Comparison of ENCODE assay signal across 13 cellular contexts in the genomic region with DNA sequence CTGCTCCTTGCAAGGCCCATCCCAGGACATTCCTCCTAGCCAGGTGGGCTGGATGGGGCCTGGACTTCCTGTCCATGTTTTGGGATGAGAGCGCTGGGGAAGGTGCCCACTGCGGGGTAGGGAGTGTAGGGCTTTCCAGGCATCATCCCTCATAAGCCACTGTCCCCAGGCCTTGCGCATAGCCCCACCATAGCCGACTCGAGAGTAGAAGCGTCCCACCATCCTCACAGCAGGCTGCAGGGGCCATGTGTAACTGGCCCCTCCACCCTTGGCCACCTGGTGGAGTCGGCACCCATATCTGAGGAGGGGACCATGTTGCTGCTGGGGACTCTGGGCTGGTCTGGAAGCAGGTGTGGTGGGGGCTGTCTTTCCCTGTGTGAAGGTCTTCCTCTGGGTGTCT. TPM values are rescaled to one million over a fixed set of nuclear protein-coding genes. Genes with fewer than 3 reads are reported as not detected.
A peak's percentile ranks its signal among the peaks of the same experiment; 100 is the strongest.
DNase-seq lines count a peak whose midpoint lies in the region; ATAC-seq, FAIRE-seq and TF ChIP-seq lines count a peak whose summit lies in the region.
"Had no signal": no experiment of that assay in that cellular context is flagged by ENCODE, and none has a peak within 500 bp of the region (broad histone marks: within the 10 kb centered on the region; RNA-seq: fewer than 3 reads in every experiment).

No MANE protein-coding gene starts in this region.

- no peaks in the 10 kb centered on the region for H3K9me3 Mint-ChIP-seq in T-helper 2 cell treated with Interferon-gamma antibody and Interleukin-4, amounts not matched to agents 5 μg/mL and 100 μg/mL, for 36 hours

- intact Hi-C loops in endothelial cell of umbilical vein (cut with micrococcal nuclease) = no loop called here

- H3K4me2 ChIP-seq in SU-DHL-6 (ENCODE audit: low read depth, low read length, poor library complexity, severe bottlenecking) (no peak overlapping the region), endothelial cell of umbilical vein (ENCODE audit: insufficient read depth, low read length) (no peak overlapping the region), smooth muscle cell (no peak overlapping the region)

- H3K27me3 Mint-ChIP-seq in T-helper 2 cell treated with Interferon-gamma antibody and Interleukin-4, amounts not matched to agents 5 μg/mL and 100 μg/mL, for 36 hours (ENCODE audit: low read depth) = no peaks in the 10 kb centered on the region

- H3K4me1 Mint-ChIP-seq in T-helper 2 cell treated with Interferon-gamma antibody and Interleukin-4, amounts not matched to agents 5 μg/mL and 100 μg/mL, for 36 hours (ENCODE audit: low read depth) = peaks cover 80% of the 10 kb centered on the region

- CTCF ChIA-PET in endothelial cell of umbilical vein (lab: Charles Lee) = interaction anchor here (2.0 to 3.3 kb wide), 3 partner anchors 9 to 39 kb away, joined by 8 to 28 read pairs (median 9); no protein-coding TSS in a partner anchor

- H4K20me1 ChIP-seq in SU-DHL-6 (ENCODE audit: low read depth, low read length) = peaks cover 4% of the 10 kb centered on the region; the same call in 1 of the 2 replicates
- no peaks in the 10 kb centered on the region for H4K20me1 ChIP-seq in endothelial cell of umbilical vein (replicated peaks; ENCODE audit: control insufficient read depth, extremely low read depth, insufficient read depth, low read length)
- H4K20me1 ChIP-seq in smooth muscle cell (ENCODE audit: low read depth) = peaks cover 65% of the 10 kb centered on the region

- TF ChIP-seq POLR2A in endothelial cell of umbilical vein (IDR thresholded peaks at IDR 0.05; ENCODE audit: low read depth, low read length) = no peak

- peaks cover 79% of the 10 kb centered on the region for H3K79me2 ChIP-seq in SU-DHL-6 (ENCODE audit: insufficient read depth, low read length)
- H3K79me2 ChIP-seq in endothelial cell of umbilical vein (ENCODE audit: control insufficient read depth, insufficient read depth, low read length) = peaks cover 97% of the 10 kb centered on the region
- peaks cover 49% of the 10 kb centered on the region for H3K79me2 ChIP-seq in smooth muscle cell (ENCODE audit: low read depth)

- H3K9ac ChIP-seq in SU-DHL-6 (ENCODE audit: low read length) = no peak overlapping the region
- H3K9ac ChIP-seq in endothelial cell of umbilical vein (replicated peaks; ENCODE audit: extremely low read depth, insufficient read depth, low read length) = no peak overlapping the region
- no peak overlapping the region for H3K9ac ChIP-seq in smooth muscle cell (ENCODE audit: low read depth)

- TF ChIP-seq CTCF in SU-DHL-6 (IDR thresholded peaks at IDR 0.05; ENCODE audit: insufficient read depth, low read length, poor library complexity, severe bottlenecking) (no peak), endothelial cell of umbilical vein (IDR thresholded peaks at IDR 0.05; ENCODE audit: extremely low read depth in 1 of 2, insufficient read depth in 1 of 2, low read depth in 1 of 2, low read length in 2 of 2) (no peak), smooth muscle cell (IDR thresholded peaks at IDR 0.05; ENCODE audit: borderline replicate concordance, insufficient read depth, poor library complexity, severe bottlenecking) (no peak)

- H3K4me3 ChIP-seq in SU-DHL-6 (ENCODE audit: insufficient read depth, low read length, poor library complexity, severe bottlenecking) (no peak overlapping the region), endothelial cell of umbilical vein (replicated peaks in 1 of 3; ENCODE audit: insufficient read depth in 1 of 3, low read depth in 1 of 3, low read length in 3 of 3) (no peak overlapping the region), smooth muscle cell (no peak overlapping the region)

- WGBS in smooth muscle cell (ENCODE audit: low lambda C conversion rate) = 97% methylated on average over 7 of the region's 7 CpGs

- FAIRE-seq in endothelial cell of umbilical vein (lab: Jason Lieb, UNC) = no peak
- FAIRE-seq: A204.1 had no signal

- H3K36me3 ChIP-seq in SU-DHL-6 (ENCODE audit: low read length) (no peaks in the 10 kb centered on the region), endothelial cell of umbilical vein (ENCODE audit: control insufficient read depth in 2 of 2, extremely low read depth in 1 of 2, insufficient read depth in 2 of 2, low read length in 2 of 2) (peaks cover 0 to 7% of the 10 kb centered on the region in 2 experiments), smooth muscle cell (ENCODE audit: low read depth) (no peaks in the 10 kb centered on the region)

- H3K4me3 Mint-ChIP-seq in T-helper 2 cell treated with Interferon-gamma antibody and Interleukin-4, amounts not matched to agents 5 μg/mL and 100 μg/mL, for 36 hours = peak overlapping the region; percentile 81

- no peaks in the 10 kb centered on the region for H3K9me1 ChIP-seq in endothelial cell of umbilical vein (replicated peaks; ENCODE audit: control insufficient read depth, extremely low read depth, insufficient read depth, low read length)

- no TSS peak for BruUV-seq in endothelial cell of umbilical vein (replicated peaks; lab: Mats Ljungman, UMichigan)

- H2AFZ ChIP-seq in SU-DHL-6 (ENCODE audit: low read depth, low read length, severe bottlenecking) (no peak overlapping the region), endothelial cell of umbilical vein (ENCODE audit: low read depth, low read length) (no peak overlapping the region), smooth muscle cell (ENCODE audit: low read depth) (no peak overlapping the region)

- H3K9me3 ChIP-seq in SU-DHL-6 (ENCODE audit: insufficient read depth, low read length) = no peaks in the 10 kb centered on the region
- H3K9me3 ChIP-seq in endothelial cell of umbilical vein (replicated peaks; ENCODE audit: control insufficient read depth, insufficient read depth, low read length) = no peaks in the 10 kb centered on the region
- no peaks in the 10 kb centered on the region for H3K9me3 ChIP-seq in smooth muscle cell (replicated peaks; ENCODE audit: low read depth)

- H3K27ac ChIP-seq in SU-DHL-6 (ENCODE audit: low read depth, low read length) (peak overlapping the region; percentile 84), endothelial cell of umbilical vein (ENCODE audit: insufficient read depth, low read depth, low read length) (peak overlapping the region; percentile 85), smooth muscle cell (ENCODE audit: low read depth) (peak overlapping the region; percentile 46)

- no peaks in the 10 kb centered on the region for H3K9me2 ChIP-seq in SU-DHL-6 (replicated peaks; ENCODE audit: insufficient read depth, low read length)

- H3K4me1 ChIP-seq in endothelial cell of umbilical vein (ENCODE audit: control insufficient read depth, extremely low read depth, insufficient read depth, low read length) (peaks cover 85% of the 10 kb centered on the region), smooth muscle cell (ENCODE audit: low read depth) (peaks cover 13% of the 10 kb centered on the region)

- H3K36me3 Mint-ChIP-seq in T-helper 2 cell treated with Interferon-gamma antibody and Interleukin-4, amounts not matched to agents 5 μg/mL and 100 μg/mL, for 36 hours (ENCODE audit: low read depth) = peaks cover 47% of the 10 kb centered on the region

- dilution Hi-C loops in endothelial cell of umbilical vein (cut with MboI; ENCODE audit: extremely low pct_ligation_motif_present, low sequenced_read_pairs) = no loop called here

- ATAC-seq in GM18502 (IDR thresholded peaks at IDR 0.05; ENCODE audit: poor library complexity, unreplicated experiment) = no peak
- ATAC-seq in HG02870 (IDR thresholded peaks at IDR 0.05; ENCODE audit: unreplicated experiment) = no peak

- POLR2A ChIA-PET in endothelial cell of umbilical vein (lab: Charles Lee) = no interaction called here

- no peak for DNase-seq in T-helper 2 cell treated with Interferon-gamma antibody and Interleukin-4, amounts not matched to agents 5 μg/mL and 100 μg/mL, for 36 hours (ENCODE audit: low spot score)
- DNase-seq in T-helper 2 cell (no peak), endothelial cell of umbilical vein (ENCODE audit: low read depth, low spot score) (no peak), smooth muscle cell (lab: John Stamatoyannopoulos, UW; ENCODE audit: unreplicated experiment) (no peak), RKO (ENCODE audit: low spot score) (no peak)
- DNase-seq: GF-D8; NCI-H1048; NCI-H748 treated with DMSO at 0.1 percent for 48 hours; stimulated activated naive CD4-positive, alpha-beta T cell treated with Interleukin-2 at 50 U/mL for 16 hours had no signal

- H3F3A ChIP-seq in SU-DHL-6 (ENCODE audit: insufficient read depth) (peaks cover 17% of the 10 kb centered on the region), smooth muscle cell (ENCODE audit: low read depth) (peaks cover 13% of the 10 kb centered on the region)

- H3K27me3 ChIP-seq in SU-DHL-6 (ENCODE audit: low read length) (no peaks in the 10 kb centered on the region), endothelial cell of umbilical vein (ENCODE audit: control insufficient read depth in 2 of 2, insufficient read depth in 2 of 2, low read length in 2 of 2) (no peaks in the 10 kb centered on the region), smooth muscle cell (ENCODE audit: low read depth) (no peaks in the 10 kb centered on the region)

- H3K27ac Mint-ChIP-seq in T-helper 2 cell treated with Interferon-gamma antibody and Interleukin-4, amounts not matched to agents 5 μg/mL and 100 μg/mL, for 36 hours = peak overlapping the region; percentile 98

TF ChIP-seq in endothelial cell of umbilical vein, 7 proteins besides CTCF, POLR2A, EP300 and RAD21 (continues in another document):
- TF ChIP-seq MYC (IDR thresholded peaks at IDR 0.05; ENCODE audit: low read depth, low read length) (no peak), JUN (IDR thresholded peaks at IDR 0.05; ENCODE audit: borderline replicate concordance, insufficient read depth, insufficient read length, low read depth) (no peak), POLR2AphosphoS5 (IDR thresholded peaks at IDR 0.05; ENCODE audit: insufficient read depth, low read depth, low read length) (no peak), EZH2 (IDR thresholded peaks at IDR 0.05; ENCODE audit: borderline replicate concordance, low read depth, low read length, severe bottlenecking) (no peak), GATA2 (IDR thresholded peaks at IDR 0.05; ENCODE audit: insufficient read depth, insufficient read length, low read depth, low read length) (no peak)
- TF ChIP-seq, protein P1, sequence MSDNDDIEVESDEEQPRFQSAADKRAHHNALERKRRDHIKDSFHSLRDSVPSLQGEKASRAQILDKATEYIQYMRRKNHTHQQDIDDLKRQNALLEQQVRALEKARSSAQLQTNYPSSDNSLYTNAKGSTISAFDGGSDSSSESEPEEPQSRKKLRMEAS (IDR thresholded peaks at IDR 0.05; ENCODE audit: insufficient read depth, insufficient read length) = no peak

RNA-seq across cellular contexts. Expression of gene SH2B3, which starts 30.5 kb away (rescaled TPM):
- total RNA-seq in endothelial cell of umbilical vein (97.9 and 111 TPM in 2 replicates), smooth muscle cell (5.2 and 6.1 TPM in 2 replicates)
- polyA plus RNA-seq in endothelial cell of umbilical vein (63.1 and 69.7 TPM in 2 replicates), smooth muscle cell (3.7 and 4.7 TPM in 2 replicates)
- 74.6 and 75.9 TPM in 2 replicates for polyA plus RNA-seq in endothelial cell of umbilical vein (2011; cell fraction: cytosol; rRNA removed)
- 53.9 and 63.7 TPM in 2 replicates for polyA plus RNA-seq in endothelial cell of umbilical vein (2011; cell fraction: nucleus; rRNA removed)
- polyA plus RNA-seq in endothelial cell of umbilical vein (2012) = 51.2 and 67.6 TPM in 2 replicates
- 59.8 and 60.1 TPM in 2 replicates for polyA minus RNA-seq in endothelial cell of umbilical vein
- polyA minus RNA-seq in endothelial cell of umbilical vein (2011; cell fraction: cytosol; rRNA and poly(A)+ RNA removed) = 3.2 TPM
- 27.6 and 29.2 TPM in 2 replicates for polyA minus RNA-seq in endothelial cell of umbilical vein (2011; cell fraction: nucleus; rRNA and poly(A)+ RNA removed)

Comparison
In these comparisons a context has a peak if more than half of its experiments do, and no peak if none do; other contexts are left out.
1. RNA of gene SH2B3, which starts 30.5 kb away (total RNA-seq): 97.9 to 111 TPM in endothelial cell of umbilical vein; 5.2 to 6.1 TPM in smooth muscle cell; every median in the first group is over 10 times any median in the second.
2. Peak in every context shown above with its lines, with median percentiles within 50 percentile points of each other: H3K27ac ChIP-seq.